Comparison of ENCODE assay signal across 8 cellular contexts in genomic region chr9:125748511-125749099, GRCh38. TPM values are rescaled to one million over a fixed set of nuclear protein-coding genes. Genes with fewer than 3 reads are reported as not detected.
DNase-seq lines count a peak whose midpoint lies in the region; ATAC-seq lines count a peak whose summit lies in the region.

No MANE protein-coding gene starts in this region.

- H3K4me3 Mint-ChIP-seq in activated naive CD4-positive, alpha-beta T cell treated with anti-CD3 and anti-CD28 coated beads, Interleukin-2, amount 10 ng/mL, durations not matched to agents 7 days and 5 days = peak overlapping the region; percentile 83

- peaks cover 0 to 21% (median 12%) of the 10 kb centered on the region in 3 donors for H3K27me3 ChIP-seq in skeletal muscle tissue (ENCODE audit: control insufficient read depth in 3 of 3, insufficient read depth in 3 of 3, low read length in 3 of 3)

- peaks cover 15 to 23% (median 16%) of the 10 kb centered on the region in 3 donors for H3K4me1 ChIP-seq in skeletal muscle tissue (ENCODE audit: control insufficient read depth in 3 of 3, insufficient read depth in 3 of 3, low read length in 3 of 3)

- CTCF ChIA-PET in activated naive CD4-positive, alpha-beta T cell treated with anti-CD3 and anti-CD28 coated beads, Interleukin-2, amount 10 ng/mL, durations not matched to agents 7 days and 5 days (lab: Charles Lee) = no interaction called here

- no peaks in the 10 kb centered on the region for H3K9me3 ChIP-seq in skeletal muscle tissue (ENCODE audit: control insufficient read depth in 3 of 3, low read length in 3 of 3)

- no peaks in the 10 kb centered on the region for H3K36me3 ChIP-seq in skeletal muscle tissue (ENCODE audit: control insufficient read depth in 3 of 3, insufficient read depth in 3 of 3, low read length in 3 of 3)

- ATAC-seq in Right ventricle myocardium superior (ENCODE audit: poor library complexity) = no peak
- no peak for ATAC-seq in HG03460 (IDR thresholded peaks at IDR 0.05; ENCODE audit: unreplicated experiment)

- peak overlapping the region; percentile 71 to 78 (median 74) for H3K9ac ChIP-seq in skeletal muscle tissue (ENCODE audit: low read depth in 1 of 3, low read length in 3 of 3)

- H3K4me3 ChIP-seq in skeletal muscle tissue (ENCODE audit: low read length in 3 of 3) = peak overlapping the region; percentile 77 to 88 (median 80)

- no peaks in the 10 kb centered on the region for H3K9me3 Mint-ChIP-seq in activated naive CD4-positive, alpha-beta T cell treated with anti-CD3 and anti-CD28 coated beads, Interleukin-2, amount 10 ng/mL, durations not matched to agents 7 days and 5 days

- intact Hi-C loops in Right ventricle myocardium superior (cut with DNase I) (no loop called here), cardiac septum (cut with DNase I) (loop anchor here (10.0 kb wide), 1 partner anchor 476 kb away; no protein-coding TSS in a partner anchor)

- peaks cover 39% of the 10 kb centered on the region for H3K4me1 Mint-ChIP-seq in activated naive CD4-positive, alpha-beta T cell treated with anti-CD3 and anti-CD28 coated beads, Interleukin-2, amount 10 ng/mL, durations not matched to agents 7 days and 5 days

- peaks cover 16% of the 10 kb centered on the region for H3K36me3 Mint-ChIP-seq in activated naive CD4-positive, alpha-beta T cell treated with anti-CD3 and anti-CD28 coated beads, Interleukin-2, amount 10 ng/mL, durations not matched to agents 7 days and 5 days

- H3K27ac Mint-ChIP-seq in activated naive CD4-positive, alpha-beta T cell treated with anti-CD3 and anti-CD28 coated beads, Interleukin-2, amount 10 ng/mL, durations not matched to agents 7 days and 5 days = peak overlapping the region; percentile 82

- DNase-seq in Right ventricle myocardium superior (peak; percentile 45), cardiac septum (ENCODE audit: low spot score) (no peak), hepatic stellate cell (ENCODE audit: low spot score) (peak; percentile 22), hippocampal formation (lab: John Stamatoyannopoulos, UW) (no peak), HuH-7 (ENCODE audit: low spot score) (no peak)
- DNase-seq in activated naive CD4-positive, alpha-beta T cell treated with anti-CD3 and anti-CD28 coated beads, Interleukin-2, amount 10 ng/mL, durations not matched to agents 7 days and 5 days = peak; percentile 47

- H3K27me3 Mint-ChIP-seq in activated naive CD4-positive, alpha-beta T cell treated with anti-CD3 and anti-CD28 coated beads, Interleukin-2, amount 10 ng/mL, durations not matched to agents 7 days and 5 days = peaks cover 19% of the 10 kb centered on the region

- no peak overlapping the region for H3K27ac ChIP-seq in skeletal muscle tissue (ENCODE audit: low read depth, low read length)

RNA-seq across cellular contexts. Expression of gene PBX3, which starts 1.4 kb away (rescaled TPM):
- total RNA-seq in Right ventricle myocardium superior = 54.1 TPM
- 56.2 TPM for total RNA-seq in cardiac septum
- 14.1 TPM for total RNA-seq in skeletal muscle tissue

RNA-seq across cellular contexts. Expression of gene MAPKAP1, which starts 41.6 kb away (rescaled TPM):
- total RNA-seq in Right ventricle myocardium superior (122 TPM), cardiac septum (96.2 TPM), skeletal muscle tissue (44.9 TPM)

Comparison
In these comparisons a context has a peak if more than half of its experiments do, and no peak if none do; other contexts are left out.
1. DNase-seq: peak in Right ventricle myocardium superior (single experiment), activated naive CD4-positive, alpha-beta T cell treated with anti-CD3 and anti-CD28 coated beads, Interleukin-2, amount 10 ng/mL, durations not matched to agents 7 days and 5 days (single experiment) and hepatic stellate cell (single experiment); none in cardiac septum (single experiment), hippocampal formation (0 of 2) and HuH-7 (single experiment).